8 cellular contexts compared by ENCODE assay signal in the genomic region with DNA sequence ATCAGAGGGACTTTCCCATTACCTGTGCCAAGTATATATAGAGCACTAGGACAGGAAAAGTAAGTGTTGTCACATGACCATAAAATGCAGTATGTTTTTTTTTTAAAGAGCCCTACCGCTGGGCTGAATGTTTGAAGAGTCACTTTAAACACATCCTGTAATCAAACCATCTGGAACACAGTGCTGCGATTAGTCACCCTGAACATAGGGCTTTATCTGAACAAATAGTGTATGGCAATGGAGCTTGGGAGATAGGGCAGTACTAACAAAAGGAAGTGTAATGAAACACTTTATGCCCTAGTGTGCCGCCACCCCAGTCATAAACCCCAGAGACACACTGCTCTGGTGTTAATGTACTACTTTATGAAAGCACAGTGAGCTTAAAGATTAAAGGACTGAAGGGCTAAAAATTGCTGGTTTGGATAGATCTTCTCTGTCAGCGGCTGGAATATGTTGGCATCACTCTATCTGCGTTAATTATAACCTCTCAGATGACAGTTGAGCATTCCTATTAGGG.
A peak's percentile ranks its signal among the peaks of the same experiment; 100 is the strongest.
DNase-seq lines count a peak whose midpoint lies in the region; ATAC-seq, FAIRE-seq and TF ChIP-seq lines count a peak whose summit lies in the region.

No MANE protein-coding gene starts in this region.

- no peak overlapping the region for H2AK5ac ChIP-seq in mesendoderm (ENCODE audit: low read length)

- H3K4me1 ChIP-seq in mesendoderm (ENCODE audit: control insufficient read depth, low read depth, low read length): peaks cover 31% of the 10 kb centered on the region

- no peak overlapping the region for H2BK120ac ChIP-seq in mesendoderm (ENCODE audit: low read depth, low read length)

- no peak for FAIRE-seq in bronchial epithelial cell (lab: Jason Lieb, UNC)

- no peak overlapping the region for H4K5ac ChIP-seq in mesendoderm (ENCODE audit: low read length)

- WGBS in mesendoderm (ENCODE audit: extremely low coverage, insufficient coverage, low lambda C conversion rate): no CpG with 5 or more reads among the region's 5 CpGs

- no peak overlapping the region for H4K8ac ChIP-seq in mesendoderm (ENCODE audit: low read depth, low read length)

- H3K4ac ChIP-seq in mesendoderm (ENCODE audit: low read depth, low read length): no peak overlapping the region

- no peak overlapping the region for H3K27ac ChIP-seq in mesendoderm (ENCODE audit: low read depth, low read length)

- no peak overlapping the region for H3K9ac ChIP-seq in mesendoderm (ENCODE audit: low read length)

- H3K23ac ChIP-seq in mesendoderm (ENCODE audit: low read length): no peak overlapping the region

- no peak for TF ChIP-seq CTCF in bronchial epithelial cell (IDR thresholded peaks at IDR 0.05; ENCODE audit: insufficient read depth, low read length, severe bottlenecking)

- no peak overlapping the region for H3K4me2 ChIP-seq in mesendoderm (ENCODE audit: low read length)

- intact Hi-C loops in Right ventricle myocardium inferior (cut with DNase I) (loop anchor here (5.0 to 10.0 kb wide), 2 partner anchors 251 to 841 kb away; no protein-coding TSS in a partner anchor), cardiac septum (cut with DNase I) (no loop called here)

- ATAC-seq in Right ventricle myocardium inferior (peak; percentile 63), HG02981 (IDR thresholded peaks at IDR 0.05; ENCODE audit: unreplicated experiment) (no peak), HG03378 (IDR thresholded peaks at IDR 0.05; ENCODE audit: unreplicated experiment) (no peak)

- H3K36me3 ChIP-seq in bronchial epithelial cell (ENCODE audit: control insufficient read depth, insufficient read depth, low read length): no peaks in the 10 kb centered on the region
- H3K36me3 ChIP-seq in mesendoderm (ENCODE audit: control insufficient read depth, insufficient read depth, low read length): no peaks in the 10 kb centered on the region

- no peak overlapping the region for H3K4me3 ChIP-seq in bronchial epithelial cell (ENCODE audit: low read depth, low read length)
- no peak overlapping the region for H3K4me3 ChIP-seq in mesendoderm (ENCODE audit: low read length)

- H3K79me2 ChIP-seq in mesendoderm (ENCODE audit: control insufficient read depth, insufficient read depth, low read length): peaks cover 39% of the 10 kb centered on the region

- no peak overlapping the region for H2BK5ac ChIP-seq in mesendoderm (ENCODE audit: low read length)

- DNase-seq in Right ventricle myocardium inferior (ENCODE audit: missing footprints) (no peak), cardiac septum (ENCODE audit: low spot score) (no peak), NCI-H2227 treated with DMSO at 0.1 percent for 48 hours (lab: John Stamatoyannopoulos, UW) (peak; percentile 97), bronchial epithelial cell (ENCODE audit: low read depth) (peak; percentile 96), mesendoderm (no peak)
- no peak for DNase-seq in stimulated activated CD4-positive, alpha-beta T cell treated with anti-CD3 and anti-CD28 coated beads, Interleukin-2, amount 100 ng/mL, for 24 hours

- no peak overlapping the region for H3K18ac ChIP-seq in mesendoderm (ENCODE audit: low read length)

- H3K56ac ChIP-seq in mesendoderm (ENCODE audit: low read length): peak overlapping the region; percentile 36

- no peak overlapping the region for H2BK15ac ChIP-seq in mesendoderm (replicated peaks; ENCODE audit: low read depth)

- no peaks in the 10 kb centered on the region for H3K27me3 ChIP-seq in bronchial epithelial cell (ENCODE audit: control insufficient read depth, insufficient read depth, low read length)
- H3K27me3 ChIP-seq in mesendoderm (ENCODE audit: insufficient read depth, low read length, poor library complexity): no peaks in the 10 kb centered on the region

- H3K79me1 ChIP-seq in mesendoderm (ENCODE audit: low read length): peaks cover 35% of the 10 kb centered on the region

Comparison
In these comparisons a context has a peak if more than half of its experiments do, and no peak if none do; other contexts are left out.
1. DNase-seq: peak in NCI-H2227 treated with DMSO at 0.1 percent for 48 hours (single experiment) and bronchial epithelial cell (single experiment); none in Right ventricle myocardium inferior (single experiment), cardiac septum (single experiment), mesendoderm (single experiment) and stimulated activated CD4-positive, alpha-beta T cell treated with anti-CD3 and anti-CD28 coated beads, Interleukin-2, amount 100 ng/mL, for 24 hours (0 of 2).